In genomic region chr4:7680731-7681130, GRCh38 we compare ENCODE assay signal across 27 cellular contexts.
"Had no signal": no experiment of that assay in that cellular context is flagged by ENCODE, and none has a peak within 500 bp of the region (broad histone marks: within the 10 kb centered on the region; RNA-seq: fewer than 3 reads in every experiment).

No MANE protein-coding gene starts in this region.

- H3K36me3 ChIP-seq: neural progenitor cell, pancreas, spleen, suprapubic skin, tibial artery, transverse colon, upper lobe of right lung, uterus had no signal

- H3K27ac ChIP-seq: neural progenitor cell, pancreas, psoas muscle, skin epidermis, spleen, suprapubic skin, testis, tibial artery, transverse colon, upper lobe of right lung, uterus had no signal

- H3K4me1 ChIP-seq: neural progenitor cell, pancreas, psoas muscle, spleen, suprapubic skin, tibial artery, transverse colon, upper lobe of right lung, uterus had no signal

- H3K4me3 ChIP-seq: neural progenitor cell, pancreas, psoas muscle, skin epidermis, smooth muscle cell, spleen, suprapubic skin, testis, tibial artery, transverse colon, upper lobe of right lung, uterus had no signal

- DNase-seq: naive thymus-derived CD4-positive, alpha-beta T cell; natural killer cell; occipital lobe; pancreas; right cardiac atrium; stimulated activated CD4-positive, alpha-beta T cell treated with anti-CD3 and anti-CD28 coated beads, Interleukin-12 subunit alpha, Interleukin-12 subunit beta, amount 100 ng/mL, for 4 hours; stimulated activated CD4-positive, alpha-beta T cell treated with anti-CD3 and anti-CD28 coated beads, Interleukin-1b, Interleukin-23, amount 100 ng/mL, for 48 hours; stimulated activated CD4-positive, alpha-beta T cell treated with anti-CD3 and anti-CD28 coated beads, Interleukin-4, amount 100 ng/mL, for 1 hour; stimulated activated CD4-positive, alpha-beta T cell treated with anti-CD3 and anti-CD28 coated beads, Interleukin-4, amount 100 ng/mL, for 4 hours; stimulated activated CD8-positive, alpha-beta memory T cell treated with anti-CD3 and anti-CD28 coated beads, Interleukin-4, amount 100 ng/mL, for 48 hours; stimulated activated naive CD4-positive, alpha-beta T cell; stimulated activated naive CD8-positive, alpha-beta T cell treated with anti-CD3 and anti-CD28 coated beads, Interleukin-15, amount 100 ng/mL, for 72 hours; stimulated activated naive CD8-positive, alpha-beta T cell treated with anti-CD3 and anti-CD28 coated beads, Interleukin-15, Interleukin-2, amounts not matched to agents 100 U/mL and 50 U/mL, for 24 hours; substantia nigra; testis; tibial artery; transverse colon; upper lobe of right lung; uterus had no signal

- H3K9me3 ChIP-seq: pancreas, suprapubic skin, testis, transverse colon, upper lobe of right lung had no signal

- ATAC-seq: naive thymus-derived CD4-positive, alpha-beta T cell; natural killer cell; pancreas; psoas muscle; right cardiac atrium; sciatic nerve; stimulated activated memory B cell treated with anti-CD40 and anti-IgM and Interleukin-4, amounts not matched to agents 10 μg/mL and 1 μg/mL and 100 μg/mL, for 72 hours; stimulated activated naive CD8-positive, alpha-beta T cell treated with anti-CD3 and anti-CD28 coated beads, Interleukin-15, amount 100 ng/mL, for 72 hours; stimulated activated naive CD8-positive, alpha-beta T cell treated with anti-CD3 and anti-CD28 coated beads, Interleukin-15, Interleukin-2, amounts not matched to agents 100 U/mL and 50 U/mL, for 24 hours; upper lobe of right lung had no signal

- H3K27me3 ChIP-seq: neural progenitor cell, pancreas, testis, transverse colon, uterus had no signal

- H3K4me2 ChIP-seq: neural progenitor cell, smooth muscle cell had no signal

- H2AFZ ChIP-seq: neural progenitor cell had no signal
